In genomic region chr14:73381379-73382013, GRCh38 we compare ENCODE assay signal across 16 cellular contexts.
"Had no signal": no experiment of that assay in that cellular context is flagged by ENCODE, and none has a peak within 500 bp of the region (broad histone marks: within the 10 kb centered on the region; RNA-seq: fewer than 3 reads in every experiment).

No MANE protein-coding gene starts in this region.

- ATAC-seq: left ventricle myocardium superior, upper lobe of right lung had no signal

- H3K27ac Mint-ChIP-seq: activated CD4-positive, alpha-beta T cell treated with anti-CD3 and anti-CD28 coated beads, Interleukin-2, amount 10 ng/mL, durations not matched to agents 7 days and 5 days; activated naive CD8-positive, alpha-beta T cell; dendritic cell treated with granulocyte-macrophage colony-stimulating factor and Interleukin-4, amounts not matched to agents 40 ng/mL and 50 ng/mL, for 4 days; stimulated activated naive CD8-positive, alpha-beta T cell treated with anti-CD3 and anti-CD28 coated beads, Interleukin-15, Interleukin-2, amounts not matched to agents 100 ng/mL and 50 ng/mL, for 24 hours had no signal

- H3K4me3 Mint-ChIP-seq: activated CD4-positive, alpha-beta T cell treated with anti-CD3 and anti-CD28 coated beads, Interleukin-2, amount 10 ng/mL, durations not matched to agents 7 days and 5 days; activated naive CD8-positive, alpha-beta T cell; dendritic cell treated with granulocyte-macrophage colony-stimulating factor and Interleukin-4, amounts not matched to agents 40 ng/mL and 50 ng/mL, for 4 days; neural crest cell; stimulated activated naive CD8-positive, alpha-beta T cell treated with anti-CD3 and anti-CD28 coated beads, Interleukin-15, Interleukin-2, amounts not matched to agents 100 ng/mL and 50 ng/mL, for 24 hours had no signal

- H3K27me3 Mint-ChIP-seq: activated CD4-positive, alpha-beta T cell treated with anti-CD3 and anti-CD28 coated beads, Interleukin-2, amount 10 ng/mL, durations not matched to agents 7 days and 5 days; activated naive CD8-positive, alpha-beta T cell; dendritic cell treated with granulocyte-macrophage colony-stimulating factor and Interleukin-4, amounts not matched to agents 40 ng/mL and 50 ng/mL, for 4 days; stimulated activated naive CD8-positive, alpha-beta T cell treated with anti-CD3 and anti-CD28 coated beads, Interleukin-15, Interleukin-2, amounts not matched to agents 100 ng/mL and 50 ng/mL, for 24 hours had no signal

- DNase-seq: activated CD4-positive, alpha-beta T cell treated with anti-CD3 and anti-CD28 coated beads, Interleukin-2, amount 10 ng/mL, durations not matched to agents 7 days and 5 days; activated CD4-positive, CD25-positive, alpha-beta regulatory T cell; activated effector memory CD4-positive, alpha-beta T cell treated with Interleukin-2 at 50 U/mL for 16 hours; activated T-cell treated with anti-CD3 and anti-CD28 coated beads, Interleukin-2, amount 50 U/mL, for 1 hour; brain microvascular endothelial cell; erythroblast; hippocampal formation; left ventricle myocardium superior; ovary; stimulated activated CD4-positive, alpha-beta T cell treated with anti-CD3 and anti-CD28 coated beads, Interleukin-2, amount 100 ng/mL, for 48 hours; T-helper 9 cell; upper lobe of right lung had no signal

- H3K4me1 Mint-ChIP-seq: activated CD4-positive, alpha-beta T cell treated with anti-CD3 and anti-CD28 coated beads, Interleukin-2, amount 10 ng/mL, durations not matched to agents 7 days and 5 days; neural crest cell had no signal

- H3K9me3 Mint-ChIP-seq: dendritic cell treated with granulocyte-macrophage colony-stimulating factor and Interleukin-4, amounts not matched to agents 40 ng/mL and 50 ng/mL, for 4 days had no signal
